ENCODE assay signal across 3 cellular contexts in genomic region chr16:65355706-65356105, GRCh38.
"Had no signal": no experiment of that assay in that cellular context is flagged by ENCODE, and none has a peak within 500 bp of the region (broad histone marks: within the 10 kb centered on the region; RNA-seq: fewer than 3 reads in every experiment).

No MANE protein-coding gene starts in this region.

- DNase-seq: GDM1, GF-D8 had no signal

- ATAC-seq: GM12878 had no signal
